Comparison of ENCODE assay signal across 1 cellular context in the genomic region with DNA sequence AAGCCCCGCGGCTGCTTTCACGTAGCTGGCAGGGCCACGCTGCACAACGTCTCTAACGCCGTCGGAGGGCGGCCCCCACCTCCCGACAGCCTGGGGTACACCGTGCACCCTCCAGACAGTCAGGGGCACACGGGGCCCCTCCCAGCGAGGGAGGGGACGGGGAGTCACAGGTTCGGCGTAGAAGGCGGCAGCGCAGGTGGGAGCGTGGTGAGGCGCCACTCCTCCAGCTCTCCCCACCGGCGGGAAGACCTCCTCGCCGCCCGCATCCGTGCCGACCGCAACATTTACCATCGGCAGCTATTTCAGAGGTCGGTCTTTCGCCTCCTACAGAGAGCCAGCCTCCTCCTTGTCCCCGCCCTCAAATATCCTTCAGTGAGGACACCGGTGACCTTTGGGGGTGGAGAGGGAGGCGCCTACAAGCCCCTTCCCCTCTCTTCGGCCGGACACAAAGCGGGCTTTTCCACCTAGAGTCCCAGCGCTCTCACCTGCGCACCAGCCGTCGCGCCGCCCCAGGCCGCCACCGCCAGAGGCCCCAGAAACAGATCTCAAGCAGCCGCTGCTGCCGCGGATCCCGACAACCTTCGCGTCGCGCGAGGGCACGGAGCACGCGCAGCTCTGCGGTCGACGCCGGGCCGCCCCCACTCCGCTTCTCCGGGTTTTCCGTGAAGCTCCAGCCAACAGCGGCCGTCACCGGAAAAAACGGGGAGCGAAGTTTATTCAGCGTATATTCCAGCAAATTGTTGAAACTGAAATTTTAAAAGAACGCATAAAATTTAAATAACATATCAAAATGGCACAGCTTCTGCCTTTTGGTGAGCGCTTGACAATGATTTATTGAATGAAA.
TF ChIP-seq lines count a peak whose summit lies in the region.

A gene (minus strand): TSS at position 600 of the 844 bp plus-strand sequence. CDS start 20,708 bp downstream, outside the sequence.

TF ChIP-seq in K562, 482 proteins besides CTCF, POLR2A, EP300 and RAD21 (continued from another document and continues in another):
- TF ChIP-seq, protein P1, sequence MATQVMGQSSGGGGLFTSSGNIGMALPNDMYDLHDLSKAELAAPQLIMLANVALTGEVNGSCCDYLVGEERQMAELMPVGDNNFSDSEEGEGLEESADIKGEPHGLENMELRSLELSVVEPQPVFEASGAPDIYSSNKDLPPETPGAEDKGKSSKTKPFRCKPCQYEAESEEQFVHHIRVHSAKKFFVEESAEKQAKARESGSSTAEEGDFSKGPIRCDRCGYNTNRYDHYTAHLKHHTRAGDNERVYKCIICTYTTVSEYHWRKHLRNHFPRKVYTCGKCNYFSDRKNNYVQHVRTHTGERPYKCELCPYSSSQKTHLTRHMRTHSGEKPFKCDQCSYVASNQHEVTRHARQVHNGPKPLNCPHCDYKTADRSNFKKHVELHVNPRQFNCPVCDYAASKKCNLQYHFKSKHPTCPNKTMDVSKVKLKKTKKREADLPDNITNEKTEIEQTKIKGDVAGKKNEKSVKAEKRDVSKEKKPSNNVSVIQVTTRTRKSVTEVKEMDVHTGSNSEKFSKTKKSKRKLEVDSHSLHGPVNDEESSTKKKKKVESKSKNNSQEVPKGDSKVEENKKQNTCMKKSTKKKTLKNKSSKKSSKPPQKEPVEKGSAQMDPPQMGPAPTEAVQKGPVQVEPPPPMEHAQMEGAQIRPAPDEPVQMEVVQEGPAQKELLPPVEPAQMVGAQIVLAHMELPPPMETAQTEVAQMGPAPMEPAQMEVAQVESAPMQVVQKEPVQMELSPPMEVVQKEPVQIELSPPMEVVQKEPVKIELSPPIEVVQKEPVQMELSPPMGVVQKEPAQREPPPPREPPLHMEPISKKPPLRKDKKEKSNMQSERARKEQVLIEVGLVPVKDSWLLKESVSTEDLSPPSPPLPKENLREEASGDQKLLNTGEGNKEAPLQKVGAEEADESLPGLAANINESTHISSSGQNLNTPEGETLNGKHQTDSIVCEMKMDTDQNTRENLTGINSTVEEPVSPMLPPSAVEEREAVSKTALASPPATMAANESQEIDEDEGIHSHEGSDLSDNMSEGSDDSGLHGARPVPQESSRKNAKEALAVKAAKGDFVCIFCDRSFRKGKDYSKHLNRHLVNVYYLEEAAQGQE (CRISPR knock-in tag; IDR thresholded peaks at IDR 0.05; ENCODE audit: low read depth) = no peak
- TF ChIP-seq ZNF224 (CRISPR knock-in tag; IDR thresholded peaks at IDR 0.05) (no peak), FIP1L1 (IDR thresholded peaks at IDR 0.05; ENCODE audit: low read depth, low read length, poor library complexity, severe bottlenecking) (peak; percentile 49), RBM22 (IDR thresholded peaks at IDR 0.05; ENCODE audit: low read depth, low read length, poor library complexity, severe bottlenecking) (no peak), ATF1 (CRISPR knock-in tag; IDR thresholded peaks at IDR 0.05) (0 out of 2 replicates have a peak, but pooled peaks have one; percentile 14), ATF1 (tag; IDR thresholded peaks at IDR 0.05) (peak; percentile 90), RHOXF2B (CRISPR knock-in tag; conservative IDR thresholded peaks at IDR 0.05) (no peak), ZFX (CRISPR knock-in tag; IDR thresholded peaks at IDR 0.05) (peak; percentile 65; the same call in 1 of the 2 replicates), LCOR (CRISPR knock-in tag; IDR thresholded peaks at IDR 0.05) (peak; percentile 22), TAF15 (IDR thresholded peaks at IDR 0.05; ENCODE audit: low read depth, low read length) (no peak), RUNX1 (IDR thresholded peaks at IDR 0.05; ENCODE audit: low read depth) (no peak), PHF20 (IDR thresholded peaks at IDR 0.05; ENCODE audit: partially characterized antibody) (no peak), PCBP2 (IDR thresholded peaks at IDR 0.05; ENCODE audit: low read depth, low read length, poor library complexity, severe bottlenecking) (no peak), STAT5B (CRISPR knock-in tag; IDR thresholded peaks at IDR 0.05) (no peak), ZNF57 (CRISPR knock-in tag; IDR thresholded peaks at IDR 0.05) (no peak), CBX3 (IDR thresholded peaks at IDR 0.05; ENCODE audit: borderline replicate concordance in 1 of 2, low read length in 2 of 2) (no peak), POLR2H (tag; IDR thresholded peaks at IDR 0.05; ENCODE audit: low read depth) (no peak), ZNF23 (CRISPR knock-in tag; IDR thresholded peaks at IDR 0.05) (no peak), SNIP1 (IDR thresholded peaks at IDR 0.05; ENCODE audit: low read depth) (no peak), XRCC4 (IDR thresholded peaks at IDR 0.05; ENCODE audit: extremely low read depth, insufficient read depth, insufficient read length) (no peak), HNRNPUL1 (IDR thresholded peaks at IDR 0.05; ENCODE audit: low read length) (no peak)
- TF ChIP-seq, protein P2, sequence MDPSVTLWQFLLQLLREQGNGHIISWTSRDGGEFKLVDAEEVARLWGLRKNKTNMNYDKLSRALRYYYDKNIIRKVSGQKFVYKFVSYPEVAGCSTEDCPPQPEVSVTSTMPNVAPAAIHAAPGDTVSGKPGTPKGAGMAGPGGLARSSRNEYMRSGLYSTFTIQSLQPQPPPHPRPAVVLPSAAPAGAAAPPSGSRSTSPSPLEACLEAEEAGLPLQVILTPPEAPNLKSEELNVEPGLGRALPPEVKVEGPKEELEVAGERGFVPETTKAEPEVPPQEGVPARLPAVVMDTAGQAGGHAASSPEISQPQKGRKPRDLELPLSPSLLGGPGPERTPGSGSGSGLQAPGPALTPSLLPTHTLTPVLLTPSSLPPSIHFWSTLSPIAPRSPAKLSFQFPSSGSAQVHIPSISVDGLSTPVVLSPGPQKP (CRISPR knock-in tag; IDR thresholded peaks at IDR 0.05) = no peak
- TF ChIP-seq, protein P3, sequence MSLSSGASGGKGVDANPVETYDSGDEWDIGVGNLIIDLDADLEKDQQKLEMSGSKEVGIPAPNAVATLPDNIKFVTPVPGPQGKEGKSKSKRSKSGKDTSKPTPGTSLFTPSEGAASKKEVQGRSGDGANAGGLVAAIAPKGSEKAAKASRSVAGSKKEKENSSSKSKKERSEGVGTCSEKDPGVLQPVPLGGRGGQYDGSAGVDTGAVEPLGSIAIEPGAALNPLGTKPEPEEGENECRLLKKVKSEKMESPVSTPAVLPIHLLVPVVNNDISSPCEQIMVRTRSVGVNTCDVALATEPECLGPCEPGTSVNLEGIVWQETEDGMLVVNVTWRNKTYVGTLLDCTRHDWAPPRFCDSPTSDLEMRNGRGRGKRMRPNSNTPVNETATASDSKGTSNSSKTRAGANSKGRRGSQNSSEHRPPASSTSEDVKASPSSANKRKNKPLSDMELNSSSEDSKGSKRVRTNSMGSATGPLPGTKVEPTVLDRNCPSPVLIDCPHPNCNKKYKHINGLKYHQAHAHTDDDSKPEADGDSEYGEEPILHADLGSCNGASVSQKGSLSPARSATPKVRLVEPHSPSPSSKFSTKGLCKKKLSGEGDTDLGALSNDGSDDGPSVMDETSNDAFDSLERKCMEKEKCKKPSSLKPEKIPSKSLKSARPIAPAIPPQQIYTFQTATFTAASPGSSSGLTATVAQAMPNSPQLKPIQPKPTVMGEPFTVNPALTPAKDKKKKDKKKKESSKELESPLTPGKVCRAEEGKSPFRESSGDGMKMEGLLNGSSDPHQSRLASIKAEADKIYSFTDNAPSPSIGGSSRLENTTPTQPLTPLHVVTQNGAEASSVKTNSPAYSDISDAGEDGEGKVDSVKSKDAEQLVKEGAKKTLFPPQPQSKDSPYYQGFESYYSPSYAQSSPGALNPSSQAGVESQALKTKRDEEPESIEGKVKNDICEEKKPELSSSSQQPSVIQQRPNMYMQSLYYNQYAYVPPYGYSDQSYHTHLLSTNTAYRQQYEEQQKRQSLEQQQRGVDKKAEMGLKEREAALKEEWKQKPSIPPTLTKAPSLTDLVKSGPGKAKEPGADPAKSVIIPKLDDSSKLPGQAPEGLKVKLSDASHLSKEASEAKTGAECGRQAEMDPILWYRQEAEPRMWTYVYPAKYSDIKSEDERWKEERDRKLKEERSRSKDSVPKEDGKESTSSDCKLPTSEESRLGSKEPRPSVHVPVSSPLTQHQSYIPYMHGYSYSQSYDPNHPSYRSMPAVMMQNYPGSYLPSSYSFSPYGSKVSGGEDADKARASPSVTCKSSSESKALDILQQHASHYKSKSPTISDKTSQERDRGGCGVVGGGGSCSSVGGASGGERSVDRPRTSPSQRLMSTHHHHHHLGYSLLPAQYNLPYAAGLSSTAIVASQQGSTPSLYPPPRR (CRISPR knock-in tag; IDR thresholded peaks at IDR 0.05; ENCODE audit: borderline replicate concordance) = no peak
- TF ChIP-seq, protein P4, sequence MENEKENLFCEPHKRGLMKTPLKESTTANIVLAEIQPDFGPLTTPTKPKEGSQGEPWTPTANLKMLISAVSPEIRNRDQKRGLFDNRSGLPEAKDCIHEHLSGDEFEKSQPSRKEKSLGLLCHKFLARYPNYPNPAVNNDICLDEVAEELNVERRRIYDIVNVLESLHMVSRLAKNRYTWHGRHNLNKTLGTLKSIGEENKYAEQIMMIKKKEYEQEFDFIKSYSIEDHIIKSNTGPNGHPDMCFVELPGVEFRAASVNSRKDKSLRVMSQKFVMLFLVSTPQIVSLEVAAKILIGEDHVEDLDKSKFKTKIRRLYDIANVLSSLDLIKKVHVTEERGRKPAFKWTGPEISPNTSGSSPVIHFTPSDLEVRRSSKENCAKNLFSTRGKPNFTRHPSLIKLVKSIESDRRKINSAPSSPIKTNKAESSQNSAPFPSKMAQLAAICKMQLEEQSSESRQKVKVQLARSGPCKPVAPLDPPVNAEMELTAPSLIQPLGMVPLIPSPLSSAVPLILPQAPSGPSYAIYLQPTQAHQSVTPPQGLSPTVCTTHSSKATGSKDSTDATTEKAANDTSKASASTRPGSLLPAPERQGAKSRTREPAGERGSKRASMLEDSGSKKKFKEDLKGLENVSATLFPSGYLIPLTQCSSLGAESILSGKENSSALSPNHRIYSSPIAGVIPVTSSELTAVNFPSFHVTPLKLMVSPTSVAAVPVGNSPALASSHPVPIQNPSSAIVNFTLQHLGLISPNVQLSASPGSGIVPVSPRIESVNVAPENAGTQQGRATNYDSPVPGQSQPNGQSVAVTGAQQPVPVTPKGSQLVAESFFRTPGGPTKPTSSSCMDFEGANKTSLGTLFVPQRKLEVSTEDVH (IDR thresholded peaks at IDR 0.05; ENCODE audit: low read depth, partially characterized antibody) = no peak
- TF ChIP-seq, protein P5, sequence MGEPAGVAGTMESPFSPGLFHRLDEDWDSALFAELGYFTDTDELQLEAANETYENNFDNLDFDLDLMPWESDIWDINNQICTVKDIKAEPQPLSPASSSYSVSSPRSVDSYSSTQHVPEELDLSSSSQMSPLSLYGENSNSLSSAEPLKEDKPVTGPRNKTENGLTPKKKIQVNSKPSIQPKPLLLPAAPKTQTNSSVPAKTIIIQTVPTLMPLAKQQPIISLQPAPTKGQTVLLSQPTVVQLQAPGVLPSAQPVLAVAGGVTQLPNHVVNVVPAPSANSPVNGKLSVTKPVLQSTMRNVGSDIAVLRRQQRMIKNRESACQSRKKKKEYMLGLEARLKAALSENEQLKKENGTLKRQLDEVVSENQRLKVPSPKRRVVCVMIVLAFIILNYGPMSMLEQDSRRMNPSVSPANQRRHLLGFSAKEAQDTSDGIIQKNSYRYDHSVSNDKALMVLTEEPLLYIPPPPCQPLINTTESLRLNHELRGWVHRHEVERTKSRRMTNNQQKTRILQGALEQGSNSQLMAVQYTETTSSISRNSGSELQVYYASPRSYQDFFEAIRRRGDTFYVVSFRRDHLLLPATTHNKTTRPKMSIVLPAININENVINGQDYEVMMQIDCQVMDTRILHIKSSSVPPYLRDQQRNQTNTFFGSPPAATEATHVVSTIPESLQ (CRISPR knock-in tag; IDR thresholded peaks at IDR 0.05) = no peak; the same call in 1 of the 2 replicates
- TF ChIP-seq, protein P6, sequence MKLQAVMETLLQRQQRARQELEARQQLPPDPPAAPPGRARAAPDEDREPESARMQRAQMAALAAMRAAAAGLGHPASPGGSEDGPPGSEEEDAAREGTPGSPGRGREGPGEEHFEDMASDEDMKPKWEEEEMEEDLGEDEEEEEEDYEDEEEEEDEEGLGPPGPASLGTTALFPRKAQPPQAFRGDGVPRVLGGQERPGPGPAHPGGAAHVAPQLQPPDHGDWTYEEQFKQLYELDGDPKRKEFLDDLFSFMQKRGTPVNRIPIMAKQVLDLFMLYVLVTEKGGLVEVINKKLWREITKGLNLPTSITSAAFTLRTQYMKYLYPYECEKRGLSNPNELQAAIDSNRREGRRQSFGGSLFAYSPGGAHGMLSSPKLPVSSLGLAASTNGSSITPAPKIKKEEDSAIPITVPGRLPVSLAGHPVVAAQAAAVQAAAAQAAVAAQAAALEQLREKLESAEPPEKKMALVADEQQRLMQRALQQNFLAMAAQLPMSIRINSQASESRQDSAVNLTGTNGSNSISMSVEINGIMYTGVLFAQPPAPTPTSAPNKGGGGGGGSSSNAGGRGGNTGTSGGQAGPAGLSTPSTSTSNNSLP (IDR thresholded peaks at IDR 0.05; ENCODE audit: borderline replicate concordance, low read depth, low read length) = no peak
- TF ChIP-seq, protein P7, sequence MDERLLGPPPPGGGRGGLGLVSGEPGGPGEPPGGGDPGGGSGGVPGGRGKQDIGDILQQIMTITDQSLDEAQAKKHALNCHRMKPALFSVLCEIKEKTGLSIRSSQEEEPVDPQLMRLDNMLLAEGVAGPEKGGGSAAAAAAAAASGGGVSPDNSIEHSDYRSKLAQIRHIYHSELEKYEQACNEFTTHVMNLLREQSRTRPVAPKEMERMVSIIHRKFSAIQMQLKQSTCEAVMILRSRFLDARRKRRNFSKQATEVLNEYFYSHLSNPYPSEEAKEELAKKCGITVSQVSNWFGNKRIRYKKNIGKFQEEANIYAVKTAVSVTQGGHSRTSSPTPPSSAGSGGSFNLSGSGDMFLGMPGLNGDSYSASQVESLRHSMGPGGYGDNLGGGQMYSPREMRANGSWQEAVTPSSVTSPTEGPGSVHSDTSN (CRISPR knock-in tag; IDR thresholded peaks at IDR 0.05; ENCODE audit: low read depth) = no peak
- TF ChIP-seq, protein P7 (tag; conservative IDR thresholded peaks at IDR 0.05; ENCODE audit: low read depth) = no peak
- TF ChIP-seq, protein P8, sequence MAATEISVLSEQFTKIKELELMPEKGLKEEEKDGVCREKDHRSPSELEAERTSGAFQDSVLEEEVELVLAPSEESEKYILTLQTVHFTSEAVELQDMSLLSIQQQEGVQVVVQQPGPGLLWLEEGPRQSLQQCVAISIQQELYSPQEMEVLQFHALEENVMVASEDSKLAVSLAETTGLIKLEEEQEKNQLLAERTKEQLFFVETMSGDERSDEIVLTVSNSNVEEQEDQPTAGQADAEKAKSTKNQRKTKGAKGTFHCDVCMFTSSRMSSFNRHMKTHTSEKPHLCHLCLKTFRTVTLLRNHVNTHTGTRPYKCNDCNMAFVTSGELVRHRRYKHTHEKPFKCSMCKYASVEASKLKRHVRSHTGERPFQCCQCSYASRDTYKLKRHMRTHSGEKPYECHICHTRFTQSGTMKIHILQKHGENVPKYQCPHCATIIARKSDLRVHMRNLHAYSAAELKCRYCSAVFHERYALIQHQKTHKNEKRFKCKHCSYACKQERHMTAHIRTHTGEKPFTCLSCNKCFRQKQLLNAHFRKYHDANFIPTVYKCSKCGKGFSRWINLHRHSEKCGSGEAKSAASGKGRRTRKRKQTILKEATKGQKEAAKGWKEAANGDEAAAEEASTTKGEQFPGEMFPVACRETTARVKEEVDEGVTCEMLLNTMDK (IDR thresholded peaks at IDR 0.05; ENCODE audit: borderline replicate concordance, insufficient read depth, low read depth, low read length, poor library complexity, severe bottlenecking) = no peak
